In genomic region chr1:214004014-214004413, GRCh38 we compare ENCODE assay signal across 20 cellular contexts. TPM values are rescaled to one million over a fixed set of nuclear protein-coding genes. Genes with fewer than 3 reads are reported as not detected.
DNase-seq lines count a peak whose midpoint lies in the region; TF ChIP-seq lines count a peak whose summit lies in the region.
"Had no signal": no experiment of that assay in that cellular context is flagged by ENCODE, and none has a peak within 500 bp of the region (broad histone marks: within the 10 kb centered on the region; RNA-seq: fewer than 3 reads in every experiment).

No MANE protein-coding gene starts in this region.

- no peaks in the 10 kb centered on the region for H3K36me3 ChIP-seq in sigmoid colon

- H3K27me3 ChIP-seq in sigmoid colon: no peaks in the 10 kb centered on the region

- no peak for TF ChIP-seq EP300 in sigmoid colon (IDR thresholded peaks at IDR 0.05)

- no peak overlapping the region for H3K27ac ChIP-seq in sigmoid colon
- H3K27ac ChIP-seq: 22Rv1, parathyroid adenoma, skin epidermis, VCaP had no signal

- H3K4me3 ChIP-seq in sigmoid colon: no peak overlapping the region
- H3K4me3 ChIP-seq: skin epidermis had no signal

- DNase-seq in NCI-H1417 (lab: John Stamatoyannopoulos, UW) (peak in 2 of 3 experiments; percentile 21 to 44), NCI-H1417 treated with DMSO at 0.1 percent for 48 hours (lab: John Stamatoyannopoulos, UW) (no peak), NCI-H82 (lab: John Stamatoyannopoulos, UW) (peak; percentile 96), globus pallidus (ENCODE audit: low spot score) (peak; percentile 74), retina (peak; percentile 19), sigmoid colon (no peak), HCEC 1CT (no peak), COLO829 (ENCODE audit: low spot score) (no peak)
- DNase-seq: activated CD4-positive, alpha-beta T cell treated with anti-CD3 and anti-CD28 coated beads, Interleukin-2, amount 50 U/mL, for 4 hours; activated gamma-delta T cell; mesenchymal stem cell; naive thymus-derived CD8-positive, alpha-beta T cell; NCI-H1436 treated with DMSO at 0.1 percent for 48 hours; stimulated activated naive CD8-positive, alpha-beta T cell treated with anti-CD3 and anti-CD28 coated beads, Interleukin-15, amount 100 ng/mL, for 72 hours; T-helper 2 cell had no signal

- no peaks in the 10 kb centered on the region for H3K9me3 ChIP-seq in sigmoid colon

- no peak for TF ChIP-seq CTCF in sigmoid colon (IDR thresholded peaks at IDR 0.05)

- intact Hi-C loops in sigmoid colon (cut with DNase I): no loop called here

- H3K4me1 ChIP-seq in sigmoid colon: peaks cover 0 to 13% (median 5%) of the 10 kb centered on the region in 4 donors
- H3K4me1 ChIP-seq: parathyroid adenoma had no signal

- 57 to 84% methylated on average over 2 of the region's 2 CpGs for WGBS in sigmoid colon, 2 donors

- no peak for TF ChIP-seq POLR2A in sigmoid colon (IDR thresholded peaks at IDR 0.05)

RNA-seq across cellular contexts. Expression of gene PROX1, which starts 16.2 kb away (rescaled TPM):
- total RNA-seq in sigmoid colon: 1 to 10 TPM; 5.4 to 7.7 (median 6.4) TPM
- 1 to 10 TPM; 1.4 to 2.4 (median 2.4) TPM for polyA plus RNA-seq in sigmoid colon
- total RNA-seq: naive thymus-derived CD8-positive, alpha-beta T cell; OCI-LY7 had no signal
- polyA plus RNA-seq: naive thymus-derived CD8-positive, alpha-beta T cell had no signal

Comparison
In these comparisons a context has a peak if more than half of its experiments do, and no peak if none do; other contexts are left out.
1. DNase-seq: peak in NCI-H1417 (2 of 3), NCI-H82 (single experiment), globus pallidus (single experiment) and retina (single experiment); none in NCI-H1417 treated with DMSO at 0.1 percent for 48 hours (single experiment), sigmoid colon (single experiment), HCEC 1CT (single experiment) and COLO829 (single experiment).